10 cellular contexts compared by ENCODE assay signal in the genomic region with DNA sequence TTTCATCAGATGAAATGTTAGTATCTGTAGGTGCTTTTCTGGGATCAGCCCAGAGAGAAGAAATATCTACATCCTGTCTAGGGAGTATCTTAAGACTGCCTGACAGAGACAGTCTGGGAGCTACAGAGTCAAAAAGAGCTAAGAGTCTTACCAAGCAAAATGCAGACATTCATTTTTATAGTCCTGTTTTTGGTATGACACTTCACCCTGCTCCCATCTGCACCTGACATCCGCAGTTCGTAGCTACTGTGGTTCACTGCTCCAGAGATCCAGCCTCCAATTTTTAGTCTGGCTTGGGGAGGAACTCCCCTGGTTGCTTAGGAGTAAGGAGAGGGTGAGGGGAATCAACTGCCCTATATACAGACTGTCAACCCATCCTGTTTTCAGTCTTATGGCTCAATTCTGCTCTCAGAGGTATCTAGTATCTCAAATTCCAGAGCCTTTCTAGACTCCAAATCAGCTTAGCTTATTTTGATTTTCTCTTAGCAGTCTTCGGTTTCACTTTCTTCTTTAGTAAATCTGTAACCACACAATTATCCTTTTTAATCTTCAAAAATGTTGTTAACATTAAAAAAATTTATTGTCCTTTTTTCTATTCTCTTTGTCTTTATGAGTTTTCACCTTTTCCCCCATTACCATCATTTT.
DNase-seq lines count a peak whose midpoint lies in the region; ATAC-seq and TF ChIP-seq lines count a peak whose summit lies in the region.
"Had no signal": no experiment of that assay in that cellular context is flagged by ENCODE, and none has a peak within 500 bp of the region (broad histone marks: within the 10 kb centered on the region; RNA-seq: fewer than 3 reads in every experiment).

No MANE protein-coding gene starts in this region.

- H3K79me2 ChIP-seq in ACC112 (ENCODE audit: control insufficient read depth, insufficient read depth, low read length, unreplicated experiment) (no peaks in the 10 kb centered on the region), KMS-11 (ENCODE audit: insufficient read depth, low read depth) (no peaks in the 10 kb centered on the region)

- peak overlapping the region; percentile 52 for H3K4me3 ChIP-seq in ACC112 (ENCODE audit: low read depth, low read length)
- H3K4me3 ChIP-seq in KMS-11 (IDR thresholded peaks at IDR 0.05; ENCODE audit: insufficient read depth, low read depth, low read length), result no peak overlapping the region
- H3K4me3 ChIP-seq in WERI-Rb-1 (ENCODE audit: low read depth, low read length), result no peak overlapping the region

- DNase-seq in H4 (ENCODE audit: low spot score) (no peak), DMS 273 (lab: John Stamatoyannopoulos, UW; ENCODE audit: unreplicated experiment) (no peak), WERI-Rb-1 (no peak), hypothalamus (lab: John Stamatoyannopoulos, UW) (no peak)
- DNase-seq: AML-193, SIG-M5 had no signal

- H3K27me3 ChIP-seq in ACC112 (ENCODE audit: insufficient read depth, low read length) (no peaks in the 10 kb centered on the region; the same call in 1 of the 2 replicates), KMS-11 (ENCODE audit: insufficient read depth, low read depth) (no peaks in the 10 kb centered on the region), WERI-Rb-1 (ENCODE audit: insufficient read depth, low read depth, severe bottlenecking) (peaks cover 2% of the 10 kb centered on the region)

- H3K4me2 ChIP-seq in KMS-11, result peak overlapping the region; percentile 57

- H4K20me1 ChIP-seq in KMS-11 (ENCODE audit: insufficient read depth), result no peaks in the 10 kb centered on the region

- H3K4me1 ChIP-seq in ACC112 (ENCODE audit: control insufficient read depth, insufficient read depth, low read length, unreplicated experiment) (no peaks in the 10 kb centered on the region), KMS-11 (ENCODE audit: low read depth, poor library complexity, severe bottlenecking) (peaks cover 20% of the 10 kb centered on the region)

- H3K9ac ChIP-seq in KMS-11, result peak overlapping the region; percentile 22; the same call in 1 of the 2 replicates

- H2AFZ ChIP-seq in ACC112 (ENCODE audit: low read length, unreplicated experiment) (peak overlapping the region; percentile 61), KMS-11 (ENCODE audit: low read depth) (peak overlapping the region; percentile 57)

- ATAC-seq in GM18909 (IDR thresholded peaks at IDR 0.05; ENCODE audit: poor library complexity, unreplicated experiment), result peak; percentile 69
- peak; percentile 62 for ATAC-seq in HG02678 (IDR thresholded peaks at IDR 0.05; ENCODE audit: unreplicated experiment)

- H3K27ac ChIP-seq in ACC112 (ENCODE audit: low read depth, low read length), result no peak overlapping the region
- peak overlapping the region; percentile 42; the same call in 1 of the 2 replicates for H3K27ac ChIP-seq in KMS-11
- no peak overlapping the region for H3K27ac ChIP-seq in WERI-Rb-1

- H3K36me3 ChIP-seq in ACC112 (ENCODE audit: insufficient read depth, low read length) (no peaks in the 10 kb centered on the region), KMS-11 (ENCODE audit: insufficient read depth) (no peaks in the 10 kb centered on the region), WERI-Rb-1 (no peaks in the 10 kb centered on the region)

- TF ChIP-seq CTCF in KMS-11 (conservative IDR thresholded peaks at IDR 0.05; ENCODE audit: low read depth, low read length) (no peak), WERI-Rb-1 (IDR thresholded peaks at IDR 0.05; ENCODE audit: low read depth, low read length) (no peak)

- H3K9me3 ChIP-seq in WERI-Rb-1 (ENCODE audit: severe bottlenecking), result no peaks in the 10 kb centered on the region
